In the genomic region with DNA sequence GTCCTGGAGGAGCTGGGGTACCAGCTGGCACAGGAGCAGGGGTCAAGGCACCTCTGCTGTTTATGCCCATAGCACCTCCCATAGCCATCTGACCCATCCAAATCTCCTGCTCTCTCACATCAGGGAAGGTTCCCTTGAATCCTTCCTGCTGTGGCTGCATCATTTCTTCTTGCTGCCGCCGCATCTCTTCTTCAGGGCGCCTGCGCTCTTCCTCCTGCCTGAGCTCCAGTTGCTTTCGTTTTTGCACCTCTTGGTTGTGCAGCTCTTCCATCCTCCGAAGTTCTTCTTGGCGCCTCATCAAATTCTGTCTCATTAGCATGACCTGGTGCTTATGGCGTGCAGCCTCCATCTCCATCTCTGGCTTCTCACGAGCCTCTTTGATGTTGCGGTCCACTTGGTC, we compare ENCODE assay signal across 19 cellular contexts. TPM values are rescaled to one million over a fixed set of nuclear protein-coding genes. Genes with fewer than 3 reads are reported as not detected.
DNase-seq lines count a peak whose midpoint lies in the region; ATAC-seq and TF ChIP-seq lines count a peak whose summit lies in the region.
"Had no signal": no experiment of that assay in that cellular context is flagged by ENCODE, and none has a peak within 500 bp of the region (broad histone marks: within the 10 kb centered on the region; RNA-seq: fewer than 3 reads in every experiment).

No MANE protein-coding gene starts in this region.

- POLR2A ChIA-PET in CD4-positive, alpha-beta T cell (lab: Charles Lee), result no interaction called here

- no peaks in the 10 kb centered on the region for H3K9me3 ChIP-seq in CD4-positive, alpha-beta T cell (ENCODE audit: control insufficient read depth, low read length)
- H3K9me3 ChIP-seq: BLaER1 treated with 17β-estradiol and CSF1 and Interleukin-3, amounts not matched to agents 10 nM and 100 nM had no signal

- H3K27me3 Mint-ChIP-seq in CD4-positive, alpha-beta T cell, result no peaks in the 10 kb centered on the region
- H3K27me3 Mint-ChIP-seq in HFFc6 (ENCODE audit: insufficient read depth) (peaks cover 13% of the 10 kb centered on the region), nephron (ENCODE audit: low read depth) (no peaks in the 10 kb centered on the region)

- no peaks in the 10 kb centered on the region for H3K27me3 ChIP-seq in CD4-positive, alpha-beta T cell (ENCODE audit: control insufficient read depth, insufficient read depth, low read length)
- H3K27me3 ChIP-seq: BLaER1 treated with 17β-estradiol and CSF1 and Interleukin-3, amounts not matched to agents 10 nM and 100 nM had no signal

- H3K27ac ChIP-seq in CD4-positive, alpha-beta T cell (ENCODE audit: low read depth, low read length), result no peak overlapping the region
- H3K27ac ChIP-seq: BLaER1 treated with 17β-estradiol and CSF1 and Interleukin-3, amounts not matched to agents 10 nM and 100 nM had no signal

- no peak for ATAC-seq in CD4-positive, alpha-beta T cell (ENCODE audit: poor library complexity)
- no peak for ATAC-seq in HG03139 (IDR thresholded peaks at IDR 0.05; ENCODE audit: unreplicated experiment)
- ATAC-seq: Right ventricle myocardium inferior had no signal

- intact Hi-C loops in CD4-positive, alpha-beta T cell (cut with DNase I, micrococcal nuclease), result loop anchor here in 1 of 2 experiments (10.0 kb wide), 1 partner anchor 332 kb away; a partner anchor contains a TSS

- no peak overlapping the region for H3K27ac Mint-ChIP-seq in CD4-positive, alpha-beta T cell
- H3K27ac Mint-ChIP-seq in HFFc6, result no peak overlapping the region
- H3K27ac Mint-ChIP-seq in nephron, result no peak overlapping the region

- H3K4me3 Mint-ChIP-seq in CD4-positive, alpha-beta T cell, result peak overlapping the region; percentile 55
- H3K4me3 Mint-ChIP-seq in HFFc6 (peak overlapping the region; percentile 29; the same call in 1 of the 2 replicates), nephron (peak overlapping the region; percentile 16 to 59 (median 46))

- no peak for DNase-seq in CD4-positive, alpha-beta T cell
- DNase-seq in HFFc6, result no peak
- peak; percentile 56 for DNase-seq in RPMI8226
- no peak for DNase-seq in germinal center (ENCODE audit: low spot score)
- DNase-seq in SHP77 (lab: John Stamatoyannopoulos, UW), result no peak
- no peak for DNase-seq in C1 segment of cervical spinal cord (lab: John Stamatoyannopoulos, UW)
- DNase-seq: CD8-positive, alpha-beta memory T cell; KG1; NCI-H1105 treated with DMSO at 0.1 percent for 48 hours; NCI-H2029 treated with DMSO at 0.1 percent for 48 hours; NCI-H226; NCI-H510A treated with DMSO at 0.1 percent for 48 hours; NCI-H748 treated with DMSO at 0.1 percent for 48 hours; NK-92 treated with Interleukin-12 subunit alpha and Interleukin-12 subunit beta, amount 100 ng/mL, for 24 hours; SW 1271 had no signal

- peaks cover 39% of the 10 kb centered on the region for H3K4me1 Mint-ChIP-seq in CD4-positive, alpha-beta T cell (ENCODE audit: low read depth)
- H3K4me1 Mint-ChIP-seq in HFFc6 (ENCODE audit: low read depth) (peaks cover 25% of the 10 kb centered on the region), nephron (peaks cover 15% of the 10 kb centered on the region)

- H3K9me3 Mint-ChIP-seq in CD4-positive, alpha-beta T cell, result no peaks in the 10 kb centered on the region
- no peaks in the 10 kb centered on the region for H3K9me3 Mint-ChIP-seq in HFFc6
- no peaks in the 10 kb centered on the region for H3K9me3 Mint-ChIP-seq in nephron
- H3K9me3 Mint-ChIP-seq: CD8-positive, alpha-beta memory T cell had no signal

- H3K36me3 Mint-ChIP-seq in CD4-positive, alpha-beta T cell (ENCODE audit: low read depth), result peaks cover 21% of the 10 kb centered on the region
- H3K36me3 Mint-ChIP-seq in HFFc6 (ENCODE audit: low read depth), result peaks cover 7% of the 10 kb centered on the region
- peaks cover 10% of the 10 kb centered on the region for H3K36me3 Mint-ChIP-seq in nephron (ENCODE audit: low read depth)

- CTCF ChIA-PET in CD4-positive, alpha-beta T cell (lab: Charles Lee), result no interaction called here

- TF ChIP-seq CTCF in CD4-positive, alpha-beta T cell (IDR thresholded peaks at IDR 0.05), result no peak
- no peak for TF ChIP-seq CTCF in HFFc6 (IDR thresholded peaks at IDR 0.05)
- TF ChIP-seq CTCF in nephron (IDR thresholded peaks at IDR 0.05; ENCODE audit: unreplicated experiment in 3 of 3), result no peak

RNA-seq across cellular contexts. Expression of a gene that starts 2.0 kb away (rescaled TPM):
- 10 to 100 TPM; 31.0 to 33.9 TPM for total RNA-seq in CD4-positive, alpha-beta T cell
- total RNA-seq in HFFc6 (2021; fragmentation: NEBNext Ultra II Directional; extraction: Animal tissue kit (Norgen Biotek cat#: 25700)), result 10 to 100 TPM; 52.3 to 59.3 (median 55.2) TPM

RNA-seq across cellular contexts. Expression of a gene that starts 5.4 kb away (rescaled TPM):
- 10 to 100 TPM; 41.9 to 43.0 TPM for total RNA-seq in CD4-positive, alpha-beta T cell
- total RNA-seq in HFFc6 (2021; fragmentation: NEBNext Ultra II Directional; extraction: Animal tissue kit (Norgen Biotek cat#: 25700)), result 10 to 100 TPM; 24.6 to 33.9 (median 30.5) TPM

RNA-seq across cellular contexts. Expression of a gene that starts 30.3 kb away (rescaled TPM):
- total RNA-seq in CD4-positive, alpha-beta T cell, result under 1 TPM; 0.25 to 0.80 TPM
- 100 to 1,000 TPM; 248 to 801 (median 737) TPM for total RNA-seq in HFFc6 (2021; fragmentation: NEBNext Ultra II Directional; extraction: Animal tissue kit (Norgen Biotek cat#: 25700))

Comparison
In these comparisons a context has a peak if more than half of its experiments do, and no peak if none do; other contexts are left out.
1. RNA of a gene that starts 30.3 kb away (total RNA-seq): 248 to 801 TPM in HFFc6; 0.25 to 0.80 TPM in CD4-positive, alpha-beta T cell; every median in the first group is over 100 times any median in the second.
2. Peak in every context shown above with its lines, with median percentiles within 50 percentile points of each other: H3K4me3 Mint-ChIP-seq.